ENCODE assay signal across 29 cellular contexts in the genomic region with DNA sequence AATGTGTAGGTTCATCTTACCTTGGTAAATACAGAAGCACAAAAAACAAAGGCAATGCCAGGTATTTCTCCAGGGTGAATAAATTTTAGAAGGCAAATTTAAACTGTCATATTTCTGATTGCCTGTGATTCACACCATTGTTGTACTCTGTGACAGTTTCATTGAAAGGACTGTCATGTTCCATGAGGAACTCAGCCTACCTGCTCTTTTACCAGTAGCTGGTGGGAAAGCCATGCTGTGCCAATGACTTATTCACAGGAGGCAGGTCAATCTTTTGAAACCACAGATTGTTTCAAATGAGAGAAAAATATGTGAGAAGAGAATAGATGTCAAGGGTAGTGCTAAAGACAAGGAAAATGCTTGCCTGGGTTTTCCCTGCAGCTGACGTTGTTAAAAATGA.
"Had no signal": no experiment of that assay in that cellular context is flagged by ENCODE, and none has a peak within 500 bp of the region (broad histone marks: within the 10 kb centered on the region; RNA-seq: fewer than 3 reads in every experiment).

No MANE protein-coding gene starts in this region.

- H3K9me3 Mint-ChIP-seq: activated CD4-positive, alpha-beta T cell treated with anti-CD3 and anti-CD28 coated beads, Interleukin-2, amount 10 ng/mL, durations not matched to agents 24 days and 14 days; activated naive CD4-positive, alpha-beta T cell treated with anti-CD3 and anti-CD28 coated beads for 36 hours; activated naive CD4-positive, alpha-beta T cell treated with anti-CD3 and anti-CD28 coated beads, Interleukin-2, amount 50 U/mL, for 24 hours; activated naive CD8-positive, alpha-beta T cell treated with anti-CD3 and anti-CD28 coated beads for 36 hours; activated naive CD8-positive, alpha-beta T cell treated with anti-CD3 and anti-CD28 coated beads, Interleukin-2, amount 50 U/mL, for 24 hours; activated T-helper 1 cell treated with anti-CD3 and anti-CD28 coated beads, Interleukin-12 subunit alpha, Interleukin-12 subunit beta, Interleukin-2, Interleukin-4 antibody, amounts not matched to agents 30 ng/mL and 10 ng/mL and 1 ng/mL, durations not matched to agents 14 hours and 24 hours and 36 hours; activated T-helper 2 cell treated with anti-CD3 and anti-CD28 coated beads, Interferon-gamma antibody, Interleukin-2, Interleukin-4, amounts not matched to agents 10 μg/mL and 5 μg/mL and 100 μg/mL, durations not matched to agents 14 hours and 24 hours and 36 hours had no signal

- H3K36me3 ChIP-seq: adrenal gland, esophagus muscularis mucosa, gastrocnemius medialis had no signal

- H3K36me3 Mint-ChIP-seq: activated CD4-positive, alpha-beta memory T cell treated with anti-CD3 and anti-CD28 coated beads for 36 hours; activated CD8-positive, alpha-beta memory T cell treated with anti-CD3 and anti-CD28 coated beads, Interleukin-2, amount 10 ng/mL, durations not matched to agents 7 days and 5 days; activated naive CD4-positive, alpha-beta T cell treated with anti-CD3 and anti-CD28 coated beads, Interleukin-2, amount 50 U/mL, for 24 hours; activated naive CD8-positive, alpha-beta T cell treated with anti-CD3 and anti-CD28 coated beads for 36 hours had no signal

- H3K4me3 Mint-ChIP-seq: activated CD4-positive, alpha-beta memory T cell treated with anti-CD3 and anti-CD28 coated beads for 36 hours; activated CD4-positive, alpha-beta T cell treated with anti-CD3 and anti-CD28 coated beads for 36 hours; activated CD4-positive, alpha-beta T cell treated with anti-CD3 and anti-CD28 coated beads, Interleukin-2, amount 10 ng/mL, durations not matched to agents 24 days and 14 days; activated CD8-positive, alpha-beta memory T cell treated with anti-CD3 and anti-CD28 coated beads, Interleukin-2, amount 10 ng/mL, durations not matched to agents 7 days and 5 days; activated CD8-positive, alpha-beta T cell treated with anti-CD3 and anti-CD28 coated beads, Interleukin-2, amount 10 ng/mL, durations not matched to agents 7 days and 5 days; activated naive CD4-positive, alpha-beta T cell treated with anti-CD3 and anti-CD28 coated beads for 36 hours; activated naive CD4-positive, alpha-beta T cell treated with anti-CD3 and anti-CD28 coated beads, Interleukin-2, amount 50 U/mL, for 24 hours; activated naive CD8-positive, alpha-beta T cell treated with anti-CD3 and anti-CD28 coated beads for 36 hours; activated naive CD8-positive, alpha-beta T cell treated with anti-CD3 and anti-CD28 coated beads, Interleukin-2, amount 50 U/mL, for 24 hours; activated T-helper 1 cell treated with anti-CD3 and anti-CD28 coated beads, Interleukin-12 subunit alpha, Interleukin-12 subunit beta, Interleukin-2, Interleukin-4 antibody, amounts not matched to agents 30 ng/mL and 10 ng/mL and 1 ng/mL, durations not matched to agents 14 hours and 24 hours and 36 hours had no signal

- H3K27me3 ChIP-seq: adrenal gland, body of pancreas, esophagus muscularis mucosa, gastrocnemius medialis had no signal

- H3K9me3 ChIP-seq: adrenal gland, esophagus muscularis mucosa, gastrocnemius medialis had no signal

- H3K4me1 ChIP-seq: adrenal gland, body of pancreas, foreskin keratinocyte had no signal

- ATAC-seq: activated CD4-positive, alpha-beta T cell treated with anti-CD3 and anti-CD28 coated beads for 36 hours; activated CD8-positive, alpha-beta memory T cell treated with anti-CD3 and anti-CD28 coated beads, Interleukin-2, amount 10 ng/mL, durations not matched to agents 7 days and 5 days; activated CD8-positive, alpha-beta T cell treated with anti-CD3 and anti-CD28 coated beads, Interleukin-2, amount 10 ng/mL, durations not matched to agents 7 days and 5 days; activated naive CD8-positive, alpha-beta T cell treated with anti-CD3 and anti-CD28 coated beads, Interleukin-2, amount 50 U/mL, for 24 hours; body of pancreas; foreskin keratinocyte; gastrocnemius medialis had no signal

- H3K27me3 Mint-ChIP-seq: activated CD4-positive, alpha-beta T cell treated with anti-CD3 and anti-CD28 coated beads for 36 hours; activated CD4-positive, alpha-beta T cell treated with anti-CD3 and anti-CD28 coated beads, Interleukin-2, amount 10 ng/mL, durations not matched to agents 24 days and 14 days; activated naive CD8-positive, alpha-beta T cell treated with anti-CD3 and anti-CD28 coated beads, Interleukin-2, amount 50 U/mL, for 24 hours had no signal

- H3K4me3 ChIP-seq: adrenal gland, body of pancreas, esophagus muscularis mucosa, gastrocnemius medialis had no signal

- H3K4me1 Mint-ChIP-seq: activated CD4-positive, alpha-beta T cell treated with anti-CD3 and anti-CD28 coated beads for 36 hours; activated CD4-positive, alpha-beta T cell treated with anti-CD3 and anti-CD28 coated beads, Interleukin-2, amount 10 ng/mL, durations not matched to agents 24 days and 14 days; activated CD8-positive, alpha-beta memory T cell treated with anti-CD3 and anti-CD28 coated beads, Interleukin-2, amount 10 ng/mL, durations not matched to agents 7 days and 5 days; activated naive CD4-positive, alpha-beta T cell treated with anti-CD3 and anti-CD28 coated beads, Interleukin-2, amount 50 U/mL, for 24 hours; activated naive CD8-positive, alpha-beta T cell treated with anti-CD3 and anti-CD28 coated beads for 36 hours; activated naive CD8-positive, alpha-beta T cell treated with anti-CD3 and anti-CD28 coated beads, Interleukin-2, amount 50 U/mL, for 24 hours had no signal

- H3K27ac Mint-ChIP-seq: activated CD4-positive, alpha-beta memory T cell treated with anti-CD3 and anti-CD28 coated beads for 36 hours; activated CD4-positive, alpha-beta T cell treated with anti-CD3 and anti-CD28 coated beads for 36 hours; activated CD4-positive, alpha-beta T cell treated with anti-CD3 and anti-CD28 coated beads, Interleukin-2, amount 10 ng/mL, durations not matched to agents 24 days and 14 days; activated CD8-positive, alpha-beta memory T cell treated with anti-CD3 and anti-CD28 coated beads, Interleukin-2, amount 10 ng/mL, durations not matched to agents 7 days and 5 days; activated CD8-positive, alpha-beta T cell treated with anti-CD3 and anti-CD28 coated beads, Interleukin-2, amount 10 ng/mL, durations not matched to agents 7 days and 5 days; activated naive CD4-positive, alpha-beta T cell treated with anti-CD3 and anti-CD28 coated beads for 36 hours; activated naive CD4-positive, alpha-beta T cell treated with anti-CD3 and anti-CD28 coated beads, Interleukin-2, amount 50 U/mL, for 24 hours; activated naive CD8-positive, alpha-beta T cell treated with anti-CD3 and anti-CD28 coated beads for 36 hours; activated naive CD8-positive, alpha-beta T cell treated with anti-CD3 and anti-CD28 coated beads, Interleukin-2, amount 50 U/mL, for 24 hours; activated T-helper 1 cell treated with anti-CD3 and anti-CD28 coated beads, Interleukin-12 subunit alpha, Interleukin-12 subunit beta, Interleukin-2, Interleukin-4 antibody, amounts not matched to agents 30 ng/mL and 10 ng/mL and 1 ng/mL, durations not matched to agents 14 hours and 24 hours and 36 hours; activated T-helper 2 cell treated with anti-CD3 and anti-CD28 coated beads, Interferon-gamma antibody, Interleukin-2, Interleukin-4, amounts not matched to agents 10 μg/mL and 5 μg/mL and 100 μg/mL, durations not matched to agents 14 hours and 24 hours and 36 hours had no signal

- H3K27ac ChIP-seq: adrenal gland, body of pancreas, esophagus muscularis mucosa, foreskin keratinocyte, gastrocnemius medialis had no signal

- DNase-seq: activated CD4-positive, alpha-beta memory T cell treated with anti-CD3 and anti-CD28 coated beads for 36 hours; activated CD4-positive, alpha-beta T cell treated with anti-CD3 and anti-CD28 coated beads for 36 hours; activated CD4-positive, alpha-beta T cell treated with anti-CD3 and anti-CD28 coated beads, Interleukin-2, amount 10 ng/mL, durations not matched to agents 24 days and 14 days; activated CD4-positive, CD25-positive, alpha-beta regulatory T cell; activated CD4-positive, CD25-positive, alpha-beta regulatory T cell treated with anti-CD3 and anti-CD28 coated beads, Interleukin-2, amount 50 U/mL, for 72 hours; activated CD8-positive, alpha-beta memory T cell treated with anti-CD3 and anti-CD28 coated beads, Interleukin-2, amount 10 ng/mL, durations not matched to agents 7 days and 5 days; activated CD8-positive, alpha-beta memory T cell treated with anti-CD3 and anti-CD28 coated beads, Interleukin-2, amount 50 U/mL, for 4 hours; activated CD8-positive, alpha-beta T cell treated with anti-CD3 and anti-CD28 coated beads, Interleukin-2, amount 10 ng/mL, durations not matched to agents 7 days and 5 days; activated effector memory CD4-positive, alpha-beta T cell treated with anti-CD3 and anti-CD28 coated beads, Interleukin-2, amount 50 U/mL, for 16 hours; activated naive CD4-positive, alpha-beta T cell treated with anti-CD3 and anti-CD28 coated beads for 36 hours; activated naive CD8-positive, alpha-beta T cell treated with anti-CD3 and anti-CD28 coated beads for 36 hours; activated naive CD8-positive, alpha-beta T cell treated with anti-CD3 and anti-CD28 coated beads, Interleukin-2, amount 50 U/mL, for 24 hours; activated T-cell treated with anti-CD3 and anti-CD28 coated beads, Interleukin-2, amount 50 U/mL, for 1 hour; activated T-cell treated with anti-CD3 and anti-CD28 coated beads, Interleukin-2, amount 50 U/mL, for 48 hours; adrenal gland; amygdala; aorta; body of pancreas; cortex of kidney; dermis blood vessel endothelial cell; effector CD4-positive, alpha-beta T cell; erythroblast; foreskin keratinocyte; gastrocnemius medialis; T-helper 2 cell had no signal
